24 cellular contexts compared by ENCODE assay signal in genomic region chr2:106127776-106128268, GRCh38.
DNase-seq lines count a peak whose midpoint lies in the region; ATAC-seq, FAIRE-seq and TF ChIP-seq lines count a peak whose summit lies in the region.
"Had no signal": no experiment of that assay in that cellular context is flagged by ENCODE, and none has a peak within 500 bp of the region (broad histone marks: within the 10 kb centered on the region; RNA-seq: fewer than 3 reads in every experiment).

No MANE protein-coding gene starts in this region.

- FAIRE-seq in A549 (lab: Jason Lieb, UNC) = no peak
- FAIRE-seq: GM12878, H1 had no signal

- intact Hi-C loops in activated CD8-positive, alpha-beta T cell treated with anti-CD3 and anti-CD28 coated beads for 36 hours (cut with micrococcal nuclease) = no loop called here
- intact Hi-C loops in naive thymus-derived CD4-positive, alpha-beta T cell (cut with micrococcal nuclease) = loop anchor here in 1 of 2 donors (5.0 kb wide), 1 partner anchor 34 kb away; no protein-coding TSS in a partner anchor

- H3K4me2 ChIP-seq in A549 = peak overlapping the region; percentile 22; the same call in 2 of the 3 replicates

- peaks cover 5 to 61% (median 21%) of the 10 kb centered on the region in 3 experiments for H3K36me3 ChIP-seq in naive thymus-derived CD4-positive, alpha-beta T cell (ENCODE audit: control insufficient read depth in 2 of 3, insufficient read depth in 3 of 3, low read length in 3 of 3)
- H3K36me3 ChIP-seq in endodermal cell (ENCODE audit: control insufficient read depth, insufficient read depth, low read length) = peaks cover 40% of the 10 kb centered on the region

- no peak for DNase-seq in activated CD8-positive, alpha-beta T cell treated with anti-CD3 and anti-CD28 coated beads for 36 hours
- no peak for DNase-seq in activated CD8-positive, alpha-beta T cell treated with anti-CD3 and anti-CD28 coated beads, Interleukin-2, amount 10 ng/mL, durations not matched to agents 7 days and 5 days
- DNase-seq in A549 (ENCODE audit: low read depth in 1 of 2, low spot score in 1 of 2) = no peak
- DNase-seq in T-helper 17 cell = no peak
- DNase-seq in naive thymus-derived CD4-positive, alpha-beta T cell = no peak
- DNase-seq in stimulated activated CD4-positive, alpha-beta T cell treated with anti-CD3 and anti-CD28 coated beads, Interleukin-4, amount 100 ng/mL, for 24 hours = no peak
- DNase-seq in endodermal cell = no peak
- DNase-seq in stimulated activated CD4-positive, alpha-beta T cell treated with anti-CD3 and anti-CD28 coated beads, Interleukin-2, amount 100 ng/mL, for 48 hours = no peak
- DNase-seq: activated CD4-positive, CD25-positive, alpha-beta regulatory T cell treated with anti-CD3 and anti-CD28 coated beads, Interleukin-2, amount 50 U/mL, for 72 hours; central memory CD4-positive, alpha-beta T cell; esophagus squamous epithelium; foreskin keratinocyte; heart left ventricle; naive B cell; NCI-H1436 treated with DMSO at 0.1 percent for 48 hours; NCI-H2081 treated with DMSO at 0.1 percent for 48 hours; NCI-H345 had no signal

- H3K27ac ChIP-seq in A549 = no peak overlapping the region
- no peak overlapping the region for H3K27ac ChIP-seq in naive thymus-derived CD4-positive, alpha-beta T cell (ENCODE audit: low read depth, low read length)
- H3K27ac ChIP-seq in endodermal cell (ENCODE audit: low read depth, low read length) = no peak overlapping the region
- H3K27ac ChIP-seq: foreskin keratinocyte, heart left ventricle, vagina had no signal

- H3K9me3 ChIP-seq in A549 = no peaks in the 10 kb centered on the region
- no peaks in the 10 kb centered on the region for H3K9me3 ChIP-seq in T-helper 17 cell (ENCODE audit: control insufficient read depth, low read length, poor library complexity, severe bottlenecking)
- no peaks in the 10 kb centered on the region for H3K9me3 ChIP-seq in naive thymus-derived CD4-positive, alpha-beta T cell (ENCODE audit: control insufficient read depth in 2 of 3, low read length in 3 of 3)
- H3K9me3 ChIP-seq in endodermal cell (ENCODE audit: control insufficient read depth, low read length) = no peaks in the 10 kb centered on the region
- H3K9me3 ChIP-seq: esophagus squamous epithelium, heart left ventricle, vagina had no signal

- POLR2A ChIA-PET in activated CD8-positive, alpha-beta T cell treated with anti-CD3 and anti-CD28 coated beads for 36 hours (lab: Charles Lee) = interaction anchor here (1.0 kb wide), 1 partner anchor 66 kb away, joined by 3 read pairs; no protein-coding TSS in a partner anchor
- POLR2A ChIA-PET in activated CD8-positive, alpha-beta T cell treated with anti-CD3 and anti-CD28 coated beads, Interleukin-2, amount 10 ng/mL, durations not matched to agents 7 days and 5 days (lab: Charles Lee) = no interaction called here
- POLR2A ChIA-PET in A549 (lab: Yijun Ruan, JAX) = no interaction called here
- POLR2A ChIA-PET in naive thymus-derived CD4-positive, alpha-beta T cell (lab: Charles Lee) = no interaction called here

- H3K27ac Mint-ChIP-seq in activated CD8-positive, alpha-beta T cell treated with anti-CD3 and anti-CD28 coated beads for 36 hours = peak overlapping the region; percentile 32
- H3K27ac Mint-ChIP-seq in activated CD8-positive, alpha-beta T cell treated with anti-CD3 and anti-CD28 coated beads, Interleukin-2, amount 10 ng/mL, durations not matched to agents 7 days and 5 days = no peak overlapping the region
- H3K27ac Mint-ChIP-seq in T-helper 17 cell = peak overlapping the region; percentile 75
- peak overlapping the region in 8 of 9 donors; percentile 2 to 81 (median 49) for H3K27ac Mint-ChIP-seq in naive thymus-derived CD4-positive, alpha-beta T cell
- no peak overlapping the region for H3K27ac Mint-ChIP-seq in endodermal cell
- H3K27ac Mint-ChIP-seq: stimulated activated naive CD8-positive, alpha-beta T cell treated with anti-CD3 and anti-CD28 coated beads, Interleukin-15, Interleukin-2, amounts not matched to agents 100 ng/mL and 50 ng/mL, for 24 hours had no signal

- no peak for TF ChIP-seq EP300 in A549 (IDR thresholded peaks at IDR 0.05)

- peaks cover 44% of the 10 kb centered on the region for H3K36me3 Mint-ChIP-seq in activated CD8-positive, alpha-beta T cell treated with anti-CD3 and anti-CD28 coated beads for 36 hours (ENCODE audit: low read depth)
- peaks cover 51% of the 10 kb centered on the region for H3K36me3 Mint-ChIP-seq in activated CD8-positive, alpha-beta T cell treated with anti-CD3 and anti-CD28 coated beads, Interleukin-2, amount 10 ng/mL, durations not matched to agents 7 days and 5 days (ENCODE audit: low read depth)
- peaks cover 14% of the 10 kb centered on the region for H3K36me3 Mint-ChIP-seq in T-helper 17 cell (ENCODE audit: low read depth)
- H3K36me3 Mint-ChIP-seq in naive thymus-derived CD4-positive, alpha-beta T cell = peaks cover 13 to 53% (median 30%) of the 10 kb centered on the region in 5 donors
- H3K36me3 Mint-ChIP-seq in endodermal cell (ENCODE audit: low read depth) = peaks cover 36% of the 10 kb centered on the region

- TF ChIP-seq CTCF in activated CD8-positive, alpha-beta T cell treated with anti-CD3 and anti-CD28 coated beads for 36 hours (IDR thresholded peaks at IDR 0.05) = no peak
- TF ChIP-seq CTCF in A549 (IDR thresholded peaks at IDR 0.05) (no peak), endodermal cell (conservative IDR thresholded peaks at IDR 0.05) (no peak)

- TF ChIP-seq POLR2A in A549 (IDR thresholded peaks at IDR 0.05; ENCODE audit: low read length) = no peak

- WGBS in A549 (ENCODE audit: missing lambda C conversion rate) = 89% methylated on average over 10 of the region's 10 CpGs
- 94 to 98% methylated on average over 4 to 10 of the region's 10 CpGs for WGBS in endodermal cell (ENCODE audit: insufficient coverage in 1 of 2, insufficient read length in 1 of 2), 2 experiments

- no peaks in the 10 kb centered on the region for H3K9me3 Mint-ChIP-seq in activated CD8-positive, alpha-beta T cell treated with anti-CD3 and anti-CD28 coated beads for 36 hours
- H3K9me3 Mint-ChIP-seq in activated CD8-positive, alpha-beta T cell treated with anti-CD3 and anti-CD28 coated beads, Interleukin-2, amount 10 ng/mL, durations not matched to agents 7 days and 5 days (ENCODE audit: insufficient read depth) = no peaks in the 10 kb centered on the region
- no peaks in the 10 kb centered on the region for H3K9me3 Mint-ChIP-seq in naive thymus-derived CD4-positive, alpha-beta T cell
- no peaks in the 10 kb centered on the region for H3K9me3 Mint-ChIP-seq in endodermal cell
- H3K9me3 Mint-ChIP-seq: activated T-helper 1 cell treated with anti-CD3 and anti-CD28 coated beads, Interleukin-12 subunit alpha, Interleukin-12 subunit beta, Interleukin-2, Interleukin-4 antibody, amounts not matched to agents 30 ng/mL and 10 ng/mL and 1 ng/mL, durations not matched to agents 14 hours and 24 hours and 36 hours; naive B cell; stimulated activated naive CD8-positive, alpha-beta T cell treated with anti-CD3 and anti-CD28 coated beads, Interleukin-15, Interleukin-2, amounts not matched to agents 100 ng/mL and 50 ng/mL, for 24 hours; T-helper 2 cell treated with Interferon-gamma antibody and Interleukin-4, amounts not matched to agents 5 μg/mL and 100 μg/mL, for 36 hours had no signal

- no peaks in the 10 kb centered on the region for H3K27me3 ChIP-seq in naive thymus-derived CD4-positive, alpha-beta T cell (ENCODE audit: control insufficient read depth in 2 of 2, insufficient read depth in 2 of 2, low read length in 2 of 2)
- H3K27me3 ChIP-seq in endodermal cell (ENCODE audit: control insufficient read depth, insufficient read depth, low read length, poor library complexity, severe bottlenecking) = no peaks in the 10 kb centered on the region
- H3K27me3 ChIP-seq: esophagus squamous epithelium, foreskin keratinocyte, heart left ventricle, vagina had no signal

- H3K27me3 Mint-ChIP-seq in activated CD8-positive, alpha-beta T cell treated with anti-CD3 and anti-CD28 coated beads for 36 hours = no peaks in the 10 kb centered on the region
- no peaks in the 10 kb centered on the region for H3K27me3 Mint-ChIP-seq in activated CD8-positive, alpha-beta T cell treated with anti-CD3 and anti-CD28 coated beads, Interleukin-2, amount 10 ng/mL, durations not matched to agents 7 days and 5 days (ENCODE audit: low read depth)
- H3K27me3 Mint-ChIP-seq in T-helper 17 cell (no peaks in the 10 kb centered on the region), endodermal cell (ENCODE audit: insufficient read depth) (no peaks in the 10 kb centered on the region)
- H3K27me3 Mint-ChIP-seq in naive thymus-derived CD4-positive, alpha-beta T cell = no peaks in the 10 kb centered on the region
- H3K27me3 Mint-ChIP-seq: naive B cell; stimulated activated naive CD8-positive, alpha-beta T cell treated with anti-CD3 and anti-CD28 coated beads, Interleukin-15, Interleukin-2, amounts not matched to agents 100 ng/mL and 50 ng/mL, for 24 hours had no signal

- no peak overlapping the region for H3K4me3 Mint-ChIP-seq in activated CD8-positive, alpha-beta T cell treated with anti-CD3 and anti-CD28 coated beads for 36 hours
- H3K4me3 Mint-ChIP-seq in activated CD8-positive, alpha-beta T cell treated with anti-CD3 and anti-CD28 coated beads, Interleukin-2, amount 10 ng/mL, durations not matched to agents 7 days and 5 days = no peak overlapping the region
- H3K4me3 Mint-ChIP-seq in T-helper 17 cell (peak overlapping the region; percentile 45), endodermal cell (no peak overlapping the region)
- H3K4me3 Mint-ChIP-seq in naive thymus-derived CD4-positive, alpha-beta T cell = no peak overlapping the region
- H3K4me3 Mint-ChIP-seq: activated T-helper 1 cell treated with anti-CD3 and anti-CD28 coated beads, Interleukin-12 subunit alpha, Interleukin-12 subunit beta, Interleukin-2, Interleukin-4 antibody, amounts not matched to agents 30 ng/mL and 10 ng/mL and 1 ng/mL, durations not matched to agents 14 hours and 24 hours and 36 hours; naive B cell; stimulated activated naive CD8-positive, alpha-beta T cell treated with anti-CD3 and anti-CD28 coated beads, Interleukin-15, Interleukin-2, amounts not matched to agents 100 ng/mL and 50 ng/mL, for 24 hours; T-helper 2 cell treated with Interferon-gamma antibody and Interleukin-4, amounts not matched to agents 5 μg/mL and 100 μg/mL, for 36 hours had no signal

- TF ChIP-seq RAD21 in A549 (conservative IDR thresholded peaks at IDR 0.05 in 1 of 2, IDR thresholded peaks at IDR 0.05 in 1 of 2) = no peak

- ATAC-seq in activated CD8-positive, alpha-beta T cell treated with anti-CD3 and anti-CD28 coated beads for 36 hours = no peak
- no peak for ATAC-seq in activated CD8-positive, alpha-beta T cell treated with anti-CD3 and anti-CD28 coated beads, Interleukin-2, amount 10 ng/mL, durations not matched to agents 7 days and 5 days
- no peak for ATAC-seq in A549
- ATAC-seq in T-helper 17 cell = no peak
- ATAC-seq in naive thymus-derived CD4-positive, alpha-beta T cell = no peak
- ATAC-seq: foreskin keratinocyte, GM12878, heart left ventricle, Right ventricle myocardium inferior had no signal

- H3K4me1 ChIP-seq in A549 = peaks cover 28% of the 10 kb centered on the region
- H3K4me1 ChIP-seq in naive thymus-derived CD4-positive, alpha-beta T cell (ENCODE audit: control insufficient read depth in 2 of 2, insufficient read depth in 2 of 2, low read length in 2 of 2) = no peaks in the 10 kb centered on the region
- H3K4me1 ChIP-seq in endodermal cell (ENCODE audit: control insufficient read depth, insufficient read depth, low read length) = no peaks in the 10 kb centered on the region

- CTCF ChIA-PET in activated CD8-positive, alpha-beta T cell treated with anti-CD3 and anti-CD28 coated beads for 36 hours (lab: Charles Lee) = no interaction called here
- CTCF ChIA-PET in activated CD8-positive, alpha-beta T cell treated with anti-CD3 and anti-CD28 coated beads, Interleukin-2, amount 10 ng/mL, durations not matched to agents 7 days and 5 days (lab: Charles Lee) = no interaction called here
- CTCF ChIA-PET in A549 (lab: Yijun Ruan, JAX) = interaction anchor here (1.0 kb wide), 1 partner anchor 22 kb away, joined by 3 read pairs; no protein-coding TSS in a partner anchor
- CTCF ChIA-PET in naive thymus-derived CD4-positive, alpha-beta T cell (lab: Charles Lee) = no interaction called here

- H3K9ac ChIP-seq in endodermal cell (ENCODE audit: extremely low read depth, low read length, poor library complexity, severe bottlenecking) = no peak overlapping the region

- peaks cover 27% of the 10 kb centered on the region for H3K4me1 Mint-ChIP-seq in activated CD8-positive, alpha-beta T cell treated with anti-CD3 and anti-CD28 coated beads for 36 hours (ENCODE audit: low read depth)
- peaks cover 8% of the 10 kb centered on the region for H3K4me1 Mint-ChIP-seq in activated CD8-positive, alpha-beta T cell treated with anti-CD3 and anti-CD28 coated beads, Interleukin-2, amount 10 ng/mL, durations not matched to agents 7 days and 5 days (ENCODE audit: low read depth)
- H3K4me1 Mint-ChIP-seq in T-helper 17 cell = peaks cover 29% of the 10 kb centered on the region
- H3K4me1 Mint-ChIP-seq in naive thymus-derived CD4-positive, alpha-beta T cell = peaks cover 8 to 34% (median 25%) of the 10 kb centered on the region in 7 donors
- H3K4me1 Mint-ChIP-seq in endodermal cell = no peaks in the 10 kb centered on the region

- no peak overlapping the region for H3K4me3 ChIP-seq in A549
- no peak overlapping the region for H3K4me3 ChIP-seq in naive thymus-derived CD4-positive, alpha-beta T cell (ENCODE audit: low read length)
- no peak overlapping the region for H3K4me3 ChIP-seq in endodermal cell (ENCODE audit: low read length)
- H3K4me3 ChIP-seq: esophagus squamous epithelium, GM12878, heart left ventricle, vagina had no signal

Comparison
In these comparisons a context has a peak if more than half of its experiments do, and no peak if none do; other contexts are left out.
1. H3K27ac Mint-ChIP-seq: peak in activated CD8-positive, alpha-beta T cell treated with anti-CD3 and anti-CD28 coated beads for 36 hours (single experiment), T-helper 17 cell (single experiment) and naive thymus-derived CD4-positive, alpha-beta T cell (8 of 9); none in activated CD8-positive, alpha-beta T cell treated with anti-CD3 and anti-CD28 coated beads, Interleukin-2, amount 10 ng/mL, durations not matched to agents 7 days and 5 days (single experiment) and endodermal cell (single experiment).